In genomic region chr6:28544211-28544610, GRCh38 we compare ENCODE assay signal across 9 cellular contexts. TPM values are rescaled to one million over a fixed set of nuclear protein-coding genes. Genes with fewer than 3 reads are reported as not detected.
DNase-seq lines count a peak whose midpoint lies in the region; ATAC-seq and TF ChIP-seq lines count a peak whose summit lies in the region.
"Had no signal": no experiment of that assay in that cellular context is flagged by ENCODE, and none has a peak within 500 bp of the region (broad histone marks: within the 10 kb centered on the region; RNA-seq: fewer than 3 reads in every experiment).

No MANE protein-coding gene starts in this region.

- intact Hi-C loops in right cardiac atrium (cut with DNase I): no loop called here

- H3K9me3 Mint-ChIP-seq in naive thymus-derived CD8-positive, alpha-beta T cell: peaks cover 0 to 30% (median 16%) of the 10 kb centered on the region in 9 donors

- no peak for TF ChIP-seq POLR2A in NB4 (IDR thresholded peaks at IDR 0.05; ENCODE audit: extremely low read depth, insufficient read length)

- peaks cover 0 to 21% (median 0%) of the 10 kb centered on the region in 3 donors for H3K36me3 Mint-ChIP-seq in naive thymus-derived CD8-positive, alpha-beta T cell

- peaks cover 12 to 57% (median 37%) of the 10 kb centered on the region in 5 donors for H3K27me3 Mint-ChIP-seq in naive thymus-derived CD8-positive, alpha-beta T cell

- CTCF ChIA-PET in GM10248 (lab: Yijun Ruan, JAX): no interaction called here

- peak; percentile 47 to 49 for ATAC-seq in naive thymus-derived CD8-positive, alpha-beta T cell
- no peak for ATAC-seq in GM21360 (IDR thresholded peaks at IDR 0.05; ENCODE audit: unreplicated experiment)
- no peak for ATAC-seq in right cardiac atrium
- no peak for ATAC-seq in HG03520 (IDR thresholded peaks at IDR 0.05; ENCODE audit: unreplicated experiment)

- 19% methylated on average over 8 of the region's 8 CpGs for WGBS in right cardiac atrium

- no peaks in the 10 kb centered on the region for H3K9me3 ChIP-seq in right cardiac atrium (ENCODE audit: control insufficient read depth, low read length)

- peaks cover 16 to 25% (median 23%) of the 10 kb centered on the region in 4 donors for H3K4me1 Mint-ChIP-seq in naive thymus-derived CD8-positive, alpha-beta T cell

- H3K27me3 ChIP-seq in right cardiac atrium (ENCODE audit: control insufficient read depth, insufficient read depth): no peaks in the 10 kb centered on the region

- POLR2A ChIA-PET in GM10248 (lab: Yijun Ruan, JAX): no interaction called here
- POLR2A ChIA-PET in naive thymus-derived CD8-positive, alpha-beta T cell (lab: Charles Lee): no interaction called here

- H3K4me3 ChIP-seq in NB4 (ENCODE audit: low read depth, low read length): peak overlapping the region; percentile 57
- peak overlapping the region; percentile 37 for H3K4me3 ChIP-seq in coronary artery
- H3K4me3 ChIP-seq in right cardiac atrium (ENCODE audit: low read length): no peak overlapping the region

- H3K4me1 ChIP-seq in right cardiac atrium (ENCODE audit: control insufficient read depth, insufficient read depth, low read length): no peaks in the 10 kb centered on the region

- H3K4me3 Mint-ChIP-seq in naive thymus-derived CD8-positive, alpha-beta T cell: peak overlapping the region; percentile 78 to 94 (median 89)

- H3K27ac Mint-ChIP-seq in naive thymus-derived CD8-positive, alpha-beta T cell: peak overlapping the region; percentile 67 to 97 (median 87)

- H3K27ac ChIP-seq in coronary artery: no peak overlapping the region
- no peak overlapping the region for H3K27ac ChIP-seq in right cardiac atrium (ENCODE audit: low read length)

- TF ChIP-seq CTCF in GM10248 (IDR thresholded peaks at IDR 0.05; ENCODE audit: control extremely low read depth, extremely low read depth, low read depth, missing control alignments): no peak
- no peak for TF ChIP-seq CTCF in NB4 (IDR thresholded peaks at IDR 0.05; ENCODE audit: low read depth, low read length)
- TF ChIP-seq CTCF in coronary artery (IDR thresholded peaks at IDR 0.05): no peak

- DNase-seq in GM10248 (ENCODE audit: extremely low spot score) (peak; percentile 29), NB4 (ENCODE audit: low read depth) (peak; percentile 34), coronary artery (ENCODE audit: low spot score) (no peak), right cardiac atrium (no peak), DMS153 treated with DMSO at 0.1 percent for 48 hours (lab: John Stamatoyannopoulos, UW; ENCODE audit: unreplicated experiment) (no peak)
- DNase-seq in naive thymus-derived CD8-positive, alpha-beta T cell: peak in 1 of 10 donors; percentile 18

RNA-seq across cellular contexts. Expression of gene GPX5, which starts 18.5 kb away (rescaled TPM):
- not detected for total RNA-seq in naive thymus-derived CD8-positive, alpha-beta T cell
- not detected for polyA plus RNA-seq in naive thymus-derived CD8-positive, alpha-beta T cell
- total RNA-seq in right cardiac atrium: not detected
- not detected for polyA plus RNA-seq in right cardiac atrium
- total RNA-seq: NCI-H460 had no signal

RNA-seq across cellular contexts. Expression of gene GPX6, which starts 28.6 kb away (rescaled TPM):
- not detected for total RNA-seq in naive thymus-derived CD8-positive, alpha-beta T cell
- polyA plus RNA-seq in naive thymus-derived CD8-positive, alpha-beta T cell: not detected
- not detected for total RNA-seq in right cardiac atrium
- polyA plus RNA-seq in right cardiac atrium: not detected
- total RNA-seq: NCI-H460 had no signal

Comparison
In these comparisons a context has a peak if more than half of its experiments do, and no peak if none do; other contexts are left out.
1. DNase-seq: peak in GM10248 (single experiment) and NB4 (single experiment); none in coronary artery (single experiment), right cardiac atrium (0 of 3) and DMS153 treated with DMSO at 0.1 percent for 48 hours (single experiment).
2. ATAC-seq: peak in naive thymus-derived CD8-positive, alpha-beta T cell (2 of 2); none in GM21360 (single experiment), right cardiac atrium (0 of 2) and HG03520 (single experiment).